Comparison of ENCODE assay signal across 1 cellular context in genomic region chr20:1654994-1655393, GRCh38.
TF ChIP-seq lines count a peak whose summit lies in the region.

No MANE protein-coding gene starts in this region.

TF ChIP-seq in endothelial cell of umbilical vein, 7 proteins besides CTCF, POLR2A, EP300 and RAD21:
- TF ChIP-seq EZH2 (IDR thresholded peaks at IDR 0.05; ENCODE audit: borderline replicate concordance, low read depth, low read length, severe bottlenecking) (no peak), GATA2 (IDR thresholded peaks at IDR 0.05; ENCODE audit: insufficient read depth, insufficient read length, low read depth, low read length) (peak; percentile 38), FOS (IDR thresholded peaks at IDR 0.05; ENCODE audit: borderline replicate concordance, insufficient read depth, low read length) (no peak)
